ENCODE assay signal across 9 cellular contexts in genomic region chr11:73983764-73984543, GRCh38. TPM values are rescaled to one million over a fixed set of nuclear protein-coding genes. Genes with fewer than 3 reads are reported as not detected.
DNase-seq lines count a peak whose midpoint lies in the region; TF ChIP-seq lines count a peak whose summit lies in the region.
"Had no signal": no experiment of that assay in that cellular context is flagged by ENCODE, and none has a peak within 500 bp of the region (broad histone marks: within the 10 kb centered on the region; RNA-seq: fewer than 3 reads in every experiment).

No MANE protein-coding gene starts in this region.

- H3K4me1 ChIP-seq in SJCRH30 = peaks cover 7% of the 10 kb centered on the region; the same call in 1 of the 2 replicates

- peaks cover 30% of the 10 kb centered on the region for H3K4me1 Mint-ChIP-seq in progenitor cell of endocrine pancreas (ENCODE audit: low read depth)

- H3K9me3 ChIP-seq in SJCRH30 (replicated peaks) = no peaks in the 10 kb centered on the region

- peaks cover 2% of the 10 kb centered on the region for H3K36me3 Mint-ChIP-seq in progenitor cell of endocrine pancreas (ENCODE audit: insufficient read depth)

- no peaks in the 10 kb centered on the region for H3K27me3 Mint-ChIP-seq in progenitor cell of endocrine pancreas

- peak overlapping the region; percentile 97 for H3K27ac Mint-ChIP-seq in progenitor cell of endocrine pancreas

- H3K4me3 ChIP-seq in SJCRH30 (peak overlapping the region; percentile 71), epithelial cell of proximal tubule (ENCODE audit: low read depth, low read length) (peak overlapping the region; percentile 76)

- peak overlapping the region; percentile 87 for H3K4me3 Mint-ChIP-seq in progenitor cell of endocrine pancreas (ENCODE audit: low read depth)

- H3K27ac ChIP-seq in SJCRH30 = peak overlapping the region; percentile 97

- no peaks in the 10 kb centered on the region for H3K27me3 ChIP-seq in SJCRH30

- peaks cover 11% of the 10 kb centered on the region for H3K36me3 ChIP-seq in SJCRH30

- H3K9me3 Mint-ChIP-seq in progenitor cell of endocrine pancreas (ENCODE audit: low read depth) = no peaks in the 10 kb centered on the region

- TF ChIP-seq CTCF in epithelial cell of proximal tubule (conservative IDR thresholded peaks at IDR 0.05; ENCODE audit: low read depth, low read length) = no peak
- no peak for TF ChIP-seq CTCF in progenitor cell of endocrine pancreas (IDR thresholded peaks at IDR 0.05; ENCODE audit: unreplicated experiment)

- peak; percentile 31 for DNase-seq in SIG-M5 treated with dmso at 0.1 percent for 504 hours (lab: John Stamatoyannopoulos, UW; ENCODE audit: unreplicated experiment)
- DNase-seq in SIG-M5 (lab: John Stamatoyannopoulos, UW) = no peak
- peak; percentile 55 to 61 for DNase-seq in SJCRH30
- DNase-seq in epithelial cell of proximal tubule (ENCODE audit: low read depth) = no peak
- no peak for DNase-seq in progenitor cell of endocrine pancreas (ENCODE audit: low spot score, unreplicated experiment)
- no peak for DNase-seq in HCEC 1CT
- DNase-seq in OCI-M2 (lab: John Stamatoyannopoulos, UW; ENCODE audit: unreplicated experiment) = no peak
- no peak for DNase-seq in NK-92 (lab: John Stamatoyannopoulos, UW; ENCODE audit: unreplicated experiment)

RNA-seq across cellular contexts. Expression of gene UCP2, which starts 1.3 kb away (rescaled TPM):
- total RNA-seq in SJCRH30 (2014; rRNA removed; shearing (Covaris generic)) = 25.8 and 28.8 TPM in 2 replicates
- total RNA-seq in epithelial cell of proximal tubule = 86.2 and 139 TPM in 2 replicates
- total RNA-seq in progenitor cell of endocrine pancreas = 89.9 and 103 TPM in 2 replicates

RNA-seq across cellular contexts. Expression of gene UCP3, which starts 24.9 kb away (rescaled TPM):
- total RNA-seq in SJCRH30 (2014; rRNA removed; shearing (Covaris generic)) = 0.53 and 1.2 TPM in 2 replicates
- 0.06 and 0.22 TPM in 2 replicates for total RNA-seq in epithelial cell of proximal tubule
- 4.3 and 5.2 TPM in 2 replicates for total RNA-seq in progenitor cell of endocrine pancreas

RNA-seq across cellular contexts. Expression of gene DNAJB13, which starts 33.1 kb away (rescaled TPM):
- total RNA-seq in SJCRH30 (2014; rRNA removed; shearing (Covaris generic)) = not detected in 2 replicates
- total RNA-seq in epithelial cell of proximal tubule (0.46 TPM in 1 of 2 replicates, not detected in the other), progenitor cell of endocrine pancreas (1.1 and 1.4 TPM in 2 replicates)
- total RNA-seq: Daoy had no signal

Comparison
In these comparisons a context has a peak if more than half of its experiments do, and no peak if none do; other contexts are left out.
1. DNase-seq: peak in SIG-M5 treated with dmso at 0.1 percent for 504 hours (single experiment) and SJCRH30 (2 of 2); none in SIG-M5 (single experiment), epithelial cell of proximal tubule (single experiment), progenitor cell of endocrine pancreas (single experiment), HCEC 1CT (single experiment), OCI-M2 (single experiment) and NK-92 (single experiment).